Comparison of ENCODE assay signal across 22 cellular contexts in the genomic region with DNA sequence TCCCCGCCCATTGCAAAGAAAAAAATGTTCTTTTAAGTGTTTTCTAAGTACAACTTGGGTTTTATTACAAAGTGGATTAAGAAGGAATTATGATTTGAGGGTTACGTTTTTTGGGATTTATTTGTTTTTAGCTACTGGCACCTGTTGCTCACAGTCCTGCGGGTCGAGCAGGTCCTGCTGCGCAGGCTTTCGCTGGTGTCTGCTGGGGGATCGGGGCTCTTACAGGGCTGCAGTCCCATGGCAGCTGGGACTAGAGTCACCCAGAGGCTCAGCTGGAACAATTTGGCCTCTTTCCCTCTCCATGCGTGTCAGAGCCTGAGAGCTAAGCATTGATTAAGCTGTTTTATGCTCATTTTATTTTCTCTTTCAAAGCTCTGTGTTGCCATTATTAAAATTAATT.
"Had no signal": no experiment of that assay in that cellular context is flagged by ENCODE, and none has a peak within 500 bp of the region (broad histone marks: within the 10 kb centered on the region; RNA-seq: fewer than 3 reads in every experiment).

No MANE protein-coding gene starts in this region.

- H3K4me3 ChIP-seq: Peyer's patch, SJCRH30 had no signal

- H3K27ac ChIP-seq: Peyer's patch, RWPE1, SJCRH30 had no signal

- H3K27me3 Mint-ChIP-seq: activated CD8-positive, alpha-beta T cell treated with anti-CD3 and anti-CD28 coated beads for 36 hours; activated naive CD8-positive, alpha-beta T cell; activated T-helper 17 cell treated with anti-CD3 and anti-CD28 coated beads, Interleukin-2, amount 50 U/mL, for 72 hours; brain; central memory CD8-positive, alpha-beta T cell had no signal

- H3K27ac Mint-ChIP-seq: activated T-helper 17 cell treated with anti-CD3 and anti-CD28 coated beads, Interleukin-2, amount 50 U/mL, for 72 hours had no signal

- DNase-seq: activated CD4-positive, alpha-beta T cell treated with anti-CD3 and anti-CD28 coated beads for 4 hours; activated CD8-positive, alpha-beta memory T cell treated with anti-CD3 and anti-CD28 coated beads, Interleukin-2, amount 50 U/mL, for 4 hours; activated CD8-positive, alpha-beta T cell treated with anti-CD3 and anti-CD28 coated beads for 36 hours; activated naive CD4-positive, alpha-beta T cell; KBM-7; NCI-H1048; NCI-H146; NCI-H187 treated with DMSO at 0.1 percent for 48 hours; NCI-H2081 treated with DMSO at 0.1 percent for 48 hours; NCI-H446; NCI-H524; Peyer's patch; Right ventricle myocardium superior; SJCRH30; SW 1271 had no signal

- H3K9me3 Mint-ChIP-seq: activated CD8-positive, alpha-beta T cell treated with anti-CD3 and anti-CD28 coated beads for 36 hours; activated T-helper 17 cell treated with anti-CD3 and anti-CD28 coated beads, Interleukin-2, amount 50 U/mL, for 72 hours; brain; central memory CD8-positive, alpha-beta T cell had no signal

- ATAC-seq: activated CD4-positive, CD25-positive, alpha-beta regulatory T cell treated with anti-CD3 and anti-CD28 coated beads, Interleukin-2, amount 50 U/mL, for 24 hours; activated CD8-positive, alpha-beta T cell treated with anti-CD3 and anti-CD28 coated beads for 36 hours; activated T-helper 17 cell treated with anti-CD3 and anti-CD28 coated beads, Interleukin-2, amount 50 U/mL, for 72 hours; SK-N-SH treated with all-trans-retinoic acid at 6 μM for 48 hours had no signal

- H3K4me1 ChIP-seq: Peyer's patch, SJCRH30 had no signal

- H3K4me1 Mint-ChIP-seq: activated T-helper 17 cell treated with anti-CD3 and anti-CD28 coated beads, Interleukin-2, amount 50 U/mL, for 72 hours; brain; central memory CD8-positive, alpha-beta T cell had no signal

- H3K9me3 ChIP-seq: Peyer's patch, SJCRH30 had no signal

- H3K4me3 Mint-ChIP-seq: activated CD8-positive, alpha-beta T cell treated with anti-CD3 and anti-CD28 coated beads for 36 hours; activated naive CD8-positive, alpha-beta T cell; activated T-helper 17 cell treated with anti-CD3 and anti-CD28 coated beads, Interleukin-2, amount 50 U/mL, for 72 hours; brain; central memory CD8-positive, alpha-beta T cell had no signal

- H3K27me3 ChIP-seq: Peyer's patch, SJCRH30 had no signal
